Comparison of ENCODE assay signal across 8 cellular contexts in the genomic region with DNA sequence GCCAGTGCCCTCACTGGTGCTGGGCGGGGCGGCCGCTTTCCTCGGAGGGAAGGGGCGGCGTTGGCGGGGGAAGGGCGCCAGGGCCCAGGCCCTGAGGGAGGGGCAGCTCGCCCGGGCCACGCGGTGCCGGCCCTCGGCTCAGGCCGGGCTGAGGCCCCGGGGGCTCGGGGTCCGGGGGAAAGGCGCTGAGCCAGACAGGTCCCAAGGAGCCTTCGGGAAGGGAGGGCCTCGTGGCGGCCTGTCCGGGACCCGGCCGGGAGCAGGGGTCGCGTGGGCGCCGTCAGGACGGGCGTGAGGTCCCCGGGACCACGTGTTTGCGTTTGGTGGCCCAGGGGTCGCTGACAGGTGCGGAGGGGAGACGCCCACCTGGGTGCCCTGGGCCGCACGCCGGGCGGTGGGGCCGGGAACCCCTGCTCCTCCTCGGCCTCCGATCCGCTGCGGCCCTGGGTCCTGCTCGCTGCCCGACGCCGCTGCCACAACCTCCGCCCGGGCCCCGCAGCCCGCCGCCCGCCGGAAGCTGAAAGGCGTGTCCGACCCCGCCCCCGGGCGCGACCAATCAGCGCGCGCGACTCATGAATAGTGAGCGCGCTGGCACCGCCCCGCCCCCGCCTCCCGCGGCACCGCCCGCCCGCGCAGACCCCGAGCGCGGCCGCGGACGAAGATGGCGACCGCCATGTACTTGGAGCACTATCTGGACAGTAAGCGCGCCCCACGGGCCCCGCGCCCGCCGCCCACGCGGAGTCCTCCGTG. TPM values are rescaled to one million over a fixed set of nuclear protein-coding genes. Genes with fewer than 3 reads are reported as not detected.
DNase-seq lines count a peak whose midpoint lies in the region; ATAC-seq and TF ChIP-seq lines count a peak whose summit lies in the region.

Gene ING5, plus strand, starts transcription at position 635 of the 750 bp plus-strand sequence. Its CDS starts 27 bp downstream, at position 662.

- H3K4me3 ChIP-seq in osteoblast (ENCODE audit: insufficient read depth, low read length), result peak within 1 kb of the TSS; percentile 94

- no peaks in the 10 kb centered on the region for H3K27me3 Mint-ChIP-seq in activated naive CD4-positive, alpha-beta T cell treated with anti-CD3 and anti-CD28 coated beads, Interleukin-2, amount 50 U/mL, for 24 hours

- peak; percentile 52 for ATAC-seq in HG02588 (IDR thresholded peaks at IDR 0.05; ENCODE audit: unreplicated experiment)

- peak within 1 kb of the TSS; percentile 98 for H3K4me2 ChIP-seq in osteoblast (ENCODE audit: insufficient read depth, low read length)

- peak within 1 kb of the TSS; percentile 94 for H3K27ac Mint-ChIP-seq in activated naive CD4-positive, alpha-beta T cell treated with anti-CD3 and anti-CD28 coated beads, Interleukin-2, amount 50 U/mL, for 24 hours

- no peaks in the 10 kb centered on the region for H3K9me3 ChIP-seq in osteoblast (ENCODE audit: low read depth, low read length)

- H3K4me3 Mint-ChIP-seq in activated naive CD4-positive, alpha-beta T cell treated with anti-CD3 and anti-CD28 coated beads, Interleukin-2, amount 50 U/mL, for 24 hours, result peak within 1 kb of the TSS; percentile 91

- no peaks in the 10 kb centered on the region for H3K9me3 Mint-ChIP-seq in activated naive CD4-positive, alpha-beta T cell treated with anti-CD3 and anti-CD28 coated beads, Interleukin-2, amount 50 U/mL, for 24 hours

- H3K36me3 Mint-ChIP-seq in activated naive CD4-positive, alpha-beta T cell treated with anti-CD3 and anti-CD28 coated beads, Interleukin-2, amount 50 U/mL, for 24 hours, result peaks cover 7% of the 10 kb centered on the region

- DNase-seq in GM10248 (ENCODE audit: extremely low spot score) (peak; percentile 90), NCI-H1048 (lab: John Stamatoyannopoulos, UW) (peak; percentile 79), SKM-1 (lab: John Stamatoyannopoulos, UW; ENCODE audit: unreplicated experiment) (peak; percentile 79), glomerular endothelial cell (ENCODE audit: extremely low read depth, low read depth, low spot score) (no peak), osteoblast (ENCODE audit: insufficient read length, low spot score, missing footprints) (peak; percentile 98)

- H3K27me3 ChIP-seq in osteoblast (ENCODE audit: insufficient read depth, low read length), result no peaks in the 10 kb centered on the region

- H3K4me1 ChIP-seq in osteoblast (ENCODE audit: insufficient read depth, low read length), result peaks cover 9% of the 10 kb centered on the region

- H3K36me3 ChIP-seq in osteoblast (ENCODE audit: insufficient read depth, low read length), result peaks cover 12% of the 10 kb centered on the region

- TF ChIP-seq CTCF in GM10248 (IDR thresholded peaks at IDR 0.05; ENCODE audit: control extremely low read depth, extremely low read depth, low read depth, missing control alignments) (no peak), osteoblast (IDR thresholded peaks at IDR 0.05; ENCODE audit: extremely low read depth, low read depth, low read length) (no peak)

- peak within 1 kb of the TSS; percentile 69 for H3K27ac ChIP-seq in osteoblast (ENCODE audit: low read depth, low read length)
- peak within 1 kb of the TSS; percentile 89 for H3K27ac ChIP-seq in temporal lobe (ENCODE audit: low read depth, low read length)

- H2AFZ ChIP-seq in osteoblast (ENCODE audit: low read length), result peak within 1 kb of the TSS; percentile 70

- CTCF ChIA-PET in GM10248 (lab: Yijun Ruan, JAX), result interaction anchor here (0.5 to 5.7 kb wide), 15 partner anchors 9 to 177 kb away, joined by 3 to 39 read pairs (median 5); partner anchors contain the start of gene D2HGDH

- peaks cover 31% of the 10 kb centered on the region for H3K4me1 Mint-ChIP-seq in activated naive CD4-positive, alpha-beta T cell treated with anti-CD3 and anti-CD28 coated beads, Interleukin-2, amount 50 U/mL, for 24 hours

- H3K79me2 ChIP-seq in osteoblast (ENCODE audit: insufficient read depth, low read length), result peaks cover 19% of the 10 kb centered on the region

- POLR2A ChIA-PET in GM10248 (lab: Yijun Ruan, JAX), result interaction anchor here (0.5 to 1.9 kb wide), 6 partner anchors 13 to 165 kb away, joined by 3 to 8 read pairs (median 3); partner anchors contain the start of genes D2HGDH and DTYMK

- peaks cover 10% of the 10 kb centered on the region for H4K20me1 ChIP-seq in osteoblast (ENCODE audit: insufficient read depth, low read length)

RNA-seq across cellular contexts. Expression of gene ING5, which starts in this region (rescaled TPM):
- 7.9 and 16.2 TPM in 2 replicates for total RNA-seq in glomerular endothelial cell
- 16.6 and 18.6 TPM in 2 replicates for total RNA-seq in osteoblast
- total RNA-seq in temporal lobe, result 19.7 TPM
